In genomic region chr1:239308701-239309333, GRCh38 we compare ENCODE assay signal across 8 cellular contexts.
DNase-seq lines count a peak whose midpoint lies in the region; ATAC-seq, FAIRE-seq and TF ChIP-seq lines count a peak whose summit lies in the region.

No MANE protein-coding gene starts in this region.

- no peaks in the 10 kb centered on the region; the same call in 2 of the 3 replicates for H3K36me3 Mint-ChIP-seq in GM23338 (ENCODE audit: low read depth)
- H3K36me3 Mint-ChIP-seq in effector memory CD8-positive, alpha-beta T cell (ENCODE audit: insufficient read depth): no peaks in the 10 kb centered on the region

- H3K4me3 ChIP-seq in GM23338 (no peak overlapping the region), bronchial epithelial cell (ENCODE audit: low read depth, low read length) (no peak overlapping the region)

- H3K4me2 ChIP-seq in GM23338: no peak overlapping the region

- no peak overlapping the region for H3K27ac ChIP-seq in GM23338 (ENCODE audit: low read depth)

- H3K36me3 ChIP-seq in GM23338 (ENCODE audit: insufficient read depth): no peaks in the 10 kb centered on the region
- H3K36me3 ChIP-seq in bronchial epithelial cell (ENCODE audit: control insufficient read depth, insufficient read depth, low read length): no peaks in the 10 kb centered on the region

- TF ChIP-seq CTCF in GM23338 (conservative IDR thresholded peaks at IDR 0.05; ENCODE audit: low read depth in 2 of 2) (peak; percentile 86 to 87), bronchial epithelial cell (IDR thresholded peaks at IDR 0.05; ENCODE audit: insufficient read depth, low read length, severe bottlenecking) (peak; percentile 51)

- no peaks in the 10 kb centered on the region for H3K27me3 Mint-ChIP-seq in GM23338 (ENCODE audit: insufficient read depth, low read depth, poor library complexity)
- no peaks in the 10 kb centered on the region for H3K27me3 Mint-ChIP-seq in effector memory CD8-positive, alpha-beta T cell

- no peak overlapping the region for H3K4me3 Mint-ChIP-seq in GM23338
- H3K4me3 Mint-ChIP-seq in effector memory CD8-positive, alpha-beta T cell: no peak overlapping the region

- H3K27me3 ChIP-seq in GM23338 (ENCODE audit: insufficient read depth) (no peaks in the 10 kb centered on the region), bronchial epithelial cell (ENCODE audit: control insufficient read depth, insufficient read depth, low read length) (no peaks in the 10 kb centered on the region)

- H3K4me1 Mint-ChIP-seq in GM23338: peaks cover 5% of the 10 kb centered on the region
- H3K4me1 Mint-ChIP-seq in effector memory CD8-positive, alpha-beta T cell (ENCODE audit: low read depth in 2 of 2): no peaks in the 10 kb centered on the region

- peak; percentile 95 for ATAC-seq in GM23338
- no peak for ATAC-seq in GM19351 (IDR thresholded peaks at IDR 0.05; ENCODE audit: unreplicated experiment)
- no peak for ATAC-seq in effector memory CD8-positive, alpha-beta T cell (replicated peaks)
- no peak for ATAC-seq in HG03196 (IDR thresholded peaks at IDR 0.05; ENCODE audit: unreplicated experiment)

- DNase-seq in COLO829 (ENCODE audit: low spot score) (peak; percentile 19), GM23338 (ENCODE audit: low spot score) (peak; percentile 84), OCI-M1 (lab: John Stamatoyannopoulos, UW) (peak; percentile 71), bronchial epithelial cell (ENCODE audit: low read depth) (peak; percentile 12), pons (ENCODE audit: low spot score) (peak; percentile 3)
- no peak for DNase-seq in effector memory CD8-positive, alpha-beta T cell

- no peaks in the 10 kb centered on the region for H3K4me1 ChIP-seq in GM23338 (ENCODE audit: insufficient read depth)

- peak overlapping the region; percentile 10; the same call in 1 of the 2 replicates for H2AFZ ChIP-seq in GM23338

- peaks cover 3% of the 10 kb centered on the region; the same call in 1 of the 2 replicates for H3K9me2 ChIP-seq in GM23338 (ENCODE audit: insufficient read depth)

- no peaks in the 10 kb centered on the region for H3F3A ChIP-seq in GM23338 (replicated peaks; ENCODE audit: low read depth)

- no peaks in the 10 kb centered on the region for H3K79me2 ChIP-seq in GM23338 (replicated peaks; ENCODE audit: insufficient read depth)

- H4K20me1 ChIP-seq in GM23338 (replicated peaks; ENCODE audit: insufficient read depth): no peaks in the 10 kb centered on the region

- no peak for FAIRE-seq in bronchial epithelial cell (lab: Jason Lieb, UNC)

- H3K27ac Mint-ChIP-seq in GM23338: no peak overlapping the region
- H3K27ac Mint-ChIP-seq in effector memory CD8-positive, alpha-beta T cell: no peak overlapping the region

- no peaks in the 10 kb centered on the region for H3K9me3 Mint-ChIP-seq in GM23338
- H3K9me3 Mint-ChIP-seq in effector memory CD8-positive, alpha-beta T cell: no peaks in the 10 kb centered on the region

TF ChIP-seq in GM23338, 12 proteins besides CTCF, POLR2A, EP300 and RAD21:
- TF ChIP-seq ZNF114 (CRISPR knock-in tag; IDR thresholded peaks at IDR 0.05): no peak

Comparison
In these comparisons a context has a peak if more than half of its experiments do, and no peak if none do; other contexts are left out.
1. DNase-seq: peak in COLO829 (single experiment), GM23338 (single experiment), OCI-M1 (single experiment), bronchial epithelial cell (single experiment) and pons (single experiment); none in effector memory CD8-positive, alpha-beta T cell (0 of 3).